Comparison of ENCODE assay signal across 19 cellular contexts in genomic region chr10:28997736-28998135, GRCh38.
A peak's percentile ranks its signal among the peaks of the same experiment; 100 is the strongest.
DNase-seq lines count a peak whose midpoint lies in the region; ATAC-seq, FAIRE-seq and TF ChIP-seq lines count a peak whose summit lies in the region.
"Had no signal": no experiment of that assay in that cellular context is flagged by ENCODE, and none has a peak within 500 bp of the region (broad histone marks: within the 10 kb centered on the region; RNA-seq: fewer than 3 reads in every experiment).

No MANE protein-coding gene starts in this region.

- no peak overlapping the region for H3K27ac Mint-ChIP-seq in immature natural killer cell

- peaks cover 3 to 7% (median 3%) of the 10 kb centered on the region in 3 donors for H3K27me3 Mint-ChIP-seq in immature natural killer cell (ENCODE audit: low read depth in 3 of 3)

- CTCF ChIA-PET in HepG2 (lab: Yijun Ruan, JAX; ENCODE audit: low intra/inter-chr PET ratio, low total read pairs) = no interaction called here

- no peaks in the 10 kb centered on the region for H3K9me3 ChIP-seq in HepG2 (ENCODE audit: low read length)
- H3K9me3 ChIP-seq in right lobe of liver = no peaks in the 10 kb centered on the region
- H3K9me3 ChIP-seq in prostate gland = no peaks in the 10 kb centered on the region

- no peaks in the 10 kb centered on the region for H3K36me3 Mint-ChIP-seq in immature natural killer cell
- H3K36me3 Mint-ChIP-seq: CD4-positive, alpha-beta memory T cell had no signal

- no peaks in the 10 kb centered on the region for H4K20me1 ChIP-seq in HepG2 (ENCODE audit: insufficient read depth, low read length)

- TF ChIP-seq EP300 in HepG2 (IDR thresholded peaks at IDR 0.05; ENCODE audit: low read depth in 2 of 2, low read length in 2 of 2) (no peak), HepG2 (CRISPR knock-in tag; IDR thresholded peaks at IDR 0.05; ENCODE audit: borderline replicate concordance) (no peak)

- FAIRE-seq in HepG2 (lab: Jason Lieb, UNC) = no peak
- FAIRE-seq: D721Med had no signal

- H3K4me1 ChIP-seq in HepG2 (ENCODE audit: insufficient read depth, low read length) (peaks cover 20% of the 10 kb centered on the region), right lobe of liver (no peaks in the 10 kb centered on the region), prostate gland (replicated peaks) (no peaks in the 10 kb centered on the region)

- no peak for TF ChIP-seq CTCF in HepG2 (CRISPR knock-in tag; IDR thresholded peaks at IDR 0.05)
- TF ChIP-seq CTCF in right lobe of liver (IDR thresholded peaks at IDR 0.05) = no peak
- TF ChIP-seq CTCF in prostate gland (IDR thresholded peaks at IDR 0.05) = no peak

- no peak overlapping the region for H3K4me3 ChIP-seq in HepG2 (replicated peaks in 1 of 3; ENCODE audit: insufficient read depth in 1 of 3, low read depth in 2 of 3, low read length in 3 of 3)
- no peak overlapping the region for H3K4me3 ChIP-seq in right lobe of liver
- H3K4me3 ChIP-seq in prostate gland = no peak overlapping the region
- H3K4me3 ChIP-seq: GM23248, PC-9 had no signal

- no peak overlapping the region for H3K9ac ChIP-seq in HepG2 (ENCODE audit: insufficient read depth, low read depth, low read length)
- H3K9ac ChIP-seq: GM23248 had no signal

- BruUV-seq in HepG2 (replicated peaks; lab: Mats Ljungman, UMichigan) = no TSS peak

- no peaks in the 10 kb centered on the region for H3K9me3 Mint-ChIP-seq in immature natural killer cell

- no peak overlapping the region for H3K27ac ChIP-seq in HepG2 (ENCODE audit: extremely low read length, insufficient read depth, low read length)
- H3K27ac ChIP-seq in right lobe of liver = no peak overlapping the region
- no peak overlapping the region for H3K27ac ChIP-seq in prostate gland
- H3K27ac ChIP-seq: GM23248, PC-9 had no signal

- H3K79me2 ChIP-seq in HepG2 (ENCODE audit: insufficient read depth, low read length) = no peaks in the 10 kb centered on the region

- H3K36me3 ChIP-seq in HepG2 (replicated peaks in 1 of 2; ENCODE audit: control insufficient read depth in 1 of 2, insufficient read depth in 2 of 2, low read length in 2 of 2) (no peaks in the 10 kb centered on the region), right lobe of liver (no peaks in the 10 kb centered on the region), prostate gland (no peaks in the 10 kb centered on the region)

- TF ChIP-seq POLR2A in HepG2 (IDR thresholded peaks at IDR 0.05; ENCODE audit: insufficient read depth in 1 of 2, low read depth in 2 of 2, low read length in 2 of 2) (no peak), right lobe of liver (IDR thresholded peaks at IDR 0.05) (no peak), prostate gland (IDR thresholded peaks at IDR 0.05) (no peak)

- DNase-seq in HepG2 (ENCODE audit: low spot score) (peak; percentile 10), right lobe of liver (no peak), left kidney (ENCODE audit: low read depth, low spot score) (peak; percentile 24), prostate gland (ENCODE audit: low spot score) (peak; percentile 12), NOMO-1 treated with dmso at 0.1 percent for 144 hours (lab: John Stamatoyannopoulos, UW; ENCODE audit: unreplicated experiment) (no peak), immature natural killer cell (no peak), NOMO-1 treated with DMSO at 0.1 percent for 48 hours (lab: John Stamatoyannopoulos, UW; ENCODE audit: unreplicated experiment) (no peak)
- DNase-seq: 8988T; CD4-positive, alpha-beta memory T cell; DMS79; GM23248; HCEC 1CT; KBM-7; NCI-H1436; NCI-H2029 treated with DMSO at 0.1 percent for 48 hours; NCI-H748 treated with DMSO at 0.1 percent for 48 hours; PC-9 had no signal

- H3K4me1 Mint-ChIP-seq in immature natural killer cell = no peaks in the 10 kb centered on the region
- H3K4me1 Mint-ChIP-seq: CD4-positive, alpha-beta memory T cell had no signal

- H2AFZ ChIP-seq in HepG2 (ENCODE audit: low read length) = no peak overlapping the region
- H2AFZ ChIP-seq: GM23248, PC-9 had no signal

- POLR2A ChIA-PET in HepG2 (lab: Yijun Ruan, JAX) = no interaction called here

- TF ChIP-seq RAD21 in HepG2 (CRISPR knock-in tag; IDR thresholded peaks at IDR 0.05) = no peak

- 84% methylated on average over 6 of the region's 6 CpGs for WGBS in HepG2 (ENCODE audit: low lambda C conversion rate)
- 67% methylated on average over 6 of the region's 6 CpGs for WGBS in right lobe of liver (ENCODE audit: insufficient coverage, low coverage, low lambda C conversion rate, missing lambda C conversion rate)
- WGBS in prostate gland = 51% methylated on average over 6 of the region's 6 CpGs

- ATAC-seq in HepG2 (no peak), right lobe of liver (no peak), GM21447 (IDR thresholded peaks at IDR 0.05; ENCODE audit: unreplicated experiment) (no peak)

- in situ Hi-C loops in HepG2 (cut with HindIII; ENCODE audit: extremely low pct_ligation_motif_present, low pct_unique_long_range_greater_than_20kb) = no loop called here

- H3K4me2 ChIP-seq in HepG2 (ENCODE audit: low read depth, low read length) = no peak overlapping the region
- H3K4me2 ChIP-seq: PC-9 had no signal

- H3K4me3 Mint-ChIP-seq in immature natural killer cell = no peak overlapping the region
- H3K4me3 Mint-ChIP-seq: CD4-positive, alpha-beta memory T cell had no signal

- intact Hi-C loops in HepG2 (cut with micrococcal nuclease; ENCODE audit: unreplicated experiment) (no loop called here), right lobe of liver (cut with DNase I) (loop anchor here in 1 of 2 donors (10.0 kb wide), 1 partner anchor 333 kb away; no protein-coding TSS in a partner anchor), prostate gland (cut with DNase I) (no loop called here)

- H3K27me3 ChIP-seq in HepG2 (ENCODE audit: control insufficient read depth in 1 of 2, insufficient read depth in 2 of 2, low read length in 2 of 2) = no peaks in the 10 kb centered on the region
- H3K27me3 ChIP-seq in right lobe of liver = no peaks in the 10 kb centered on the region
- H3K27me3 ChIP-seq in prostate gland (replicated peaks; ENCODE audit: insufficient read depth) = no peaks in the 10 kb centered on the region

TF ChIP-seq in HepG2, 621 proteins besides CTCF, POLR2A, EP300 and RAD21 (continues in another document):
- TF ChIP-seq TRIM24 (CRISPR knock-in tag; IDR thresholded peaks at IDR 0.05) (no peak), GATAD1 (CRISPR knock-in tag; IDR thresholded peaks at IDR 0.05) (no peak), ZNF34 (CRISPR knock-in tag; IDR thresholded peaks at IDR 0.05; ENCODE audit: borderline replicate concordance) (no peak), MEF2D (CRISPR knock-in tag; IDR thresholded peaks at IDR 0.05) (no peak), ZBTB39 (CRISPR knock-in tag; IDR thresholded peaks at IDR 0.05) (no peak), ZBTB38 (CRISPR knock-in tag; IDR thresholded peaks at IDR 0.05) (no peak), MLXIP (CRISPR knock-in tag; IDR thresholded peaks at IDR 0.05; ENCODE audit: borderline replicate concordance) (no peak), NFRKB (IDR thresholded peaks at IDR 0.05) (no peak), GFI1 (CRISPR knock-in tag; IDR thresholded peaks at IDR 0.05; ENCODE audit: borderline replicate concordance) (no peak), ZC3H13 (CRISPR knock-in tag; IDR thresholded peaks at IDR 0.05) (no peak), GRHL1 (CRISPR knock-in tag; conservative IDR thresholded peaks at IDR 0.05) (no peak)

Comparison
In these comparisons a context has a peak if more than half of its experiments do, and no peak if none do; other contexts are left out.
1. DNase-seq: peak in HepG2 (single experiment), left kidney (single experiment) and prostate gland (single experiment); none in right lobe of liver (0 of 3), NOMO-1 treated with dmso at 0.1 percent for 144 hours (single experiment), immature natural killer cell (0 of 3) and NOMO-1 treated with DMSO at 0.1 percent for 48 hours (single experiment).